ENCODE assay signal across 26 cellular contexts in genomic region chrX:69083785-69084184, GRCh38.
"Had no signal": no experiment of that assay in that cellular context is flagged by ENCODE, and none has a peak within 500 bp of the region (broad histone marks: within the 10 kb centered on the region; RNA-seq: fewer than 3 reads in every experiment).

No MANE protein-coding gene starts in this region.

- H3K36me3 Mint-ChIP-seq: activated naive CD8-positive, alpha-beta T cell; natural killer cell treated with Interleukin-12 subunit alpha and Interleukin-12 subunit beta and Interleukin-15 and Interleukin-18, amount 100 ng/mL, for 72 hours; stimulated activated naive B cell treated with anti-CD40 and anti-IgM and Interleukin-4, amounts not matched to agents 10 μg/mL and 1 μg/mL and 100 μg/mL, for 72 hours had no signal

- H3K4me3 Mint-ChIP-seq: activated B cell treated with CpG ODN at 0.5 μM for 24 hours; activated CD8-positive, alpha-beta T cell treated with anti-CD3 and anti-CD28 coated beads for 36 hours; activated naive CD8-positive, alpha-beta T cell; activated T-cell treated with anti-CD3 and anti-CD28 coated beads, Interleukin-2, amount 50 U/mL, for 4 hours; natural killer cell treated with Interleukin-12 subunit alpha and Interleukin-12 subunit beta and Interleukin-15 and Interleukin-18, amount 100 ng/mL, for 72 hours; stimulated activated naive B cell treated with anti-CD40 and anti-IgM and Interleukin-4, amounts not matched to agents 10 μg/mL and 1 μg/mL and 100 μg/mL, for 72 hours had no signal

- H3K27me3 ChIP-seq: body of pancreas, cardiac muscle cell, right atrium auricular region, thyroid gland had no signal

- H3K4me1 ChIP-seq: body of pancreas, heart left ventricle, lower lobe of right lung, right atrium auricular region, stomach, thyroid gland had no signal

- H3K9me3 ChIP-seq: body of pancreas, heart left ventricle, lower lobe of right lung, mucosa of descending colon, right atrium auricular region, stomach, thyroid gland had no signal

- DNase-seq: activated B cell treated with CpG ODN at 0.5 μM for 24 hours; activated CD4-positive, alpha-beta T cell treated with anti-CD3 and anti-CD28 coated beads, Interleukin-2, amount 50 U/mL, for 1 hour; activated CD8-positive, alpha-beta T cell treated with anti-CD3 and anti-CD28 coated beads for 36 hours; activated naive CD4-positive, alpha-beta T cell; activated T-cell treated with anti-CD3 and anti-CD28 coated beads, Interleukin-2, amount 50 U/mL, for 4 hours; anterior cingulate cortex; body of pancreas; dorsolateral prefrontal cortex; foreskin fibroblast; heart left ventricle; lower lobe of right lung; mesenchymal stem cell; mucosa of descending colon; occipital lobe; stimulated activated CD4-positive, alpha-beta T cell treated with anti-CD3 and anti-CD28 coated beads, Interleukin-15, amount 100 ng/mL, for 24 hours; stimulated activated CD4-positive, alpha-beta T cell treated with anti-CD3 and anti-CD28 coated beads, Interleukin-2, amount 100 ng/mL, for 24 hours; stimulated activated naive B cell treated with anti-CD40 and anti-IgM and Interleukin-4, amounts not matched to agents 10 μg/mL and 1 μg/mL and 100 μg/mL, for 72 hours; stomach; T-helper 2 cell; thyroid gland had no signal

- H3K4me3 ChIP-seq: body of pancreas, cardiac muscle cell, coronary artery, dorsolateral prefrontal cortex, heart left ventricle, lower lobe of right lung, mucosa of descending colon, right atrium auricular region, stomach, thyroid gland had no signal

- H3K36me3 ChIP-seq: cardiac muscle cell, heart left ventricle, lower lobe of right lung, right atrium auricular region, stomach, thyroid gland had no signal

- H3K9me3 Mint-ChIP-seq: activated B cell treated with CpG ODN at 0.5 μM for 24 hours; activated CD8-positive, alpha-beta T cell treated with anti-CD3 and anti-CD28 coated beads for 36 hours; activated T-cell treated with anti-CD3 and anti-CD28 coated beads, Interleukin-2, amount 50 U/mL, for 4 hours; activated T-helper 2 cell treated with anti-CD3 and anti-CD28 coated beads, Interferon-gamma antibody, Interleukin-2, Interleukin-4, amounts not matched to agents 10 μg/mL and 5 μg/mL and 100 μg/mL, durations not matched to agents 14 hours and 24 hours and 36 hours; natural killer cell treated with Interleukin-12 subunit alpha and Interleukin-12 subunit beta and Interleukin-15 and Interleukin-18, amount 100 ng/mL, for 72 hours; stimulated activated naive B cell treated with anti-CD40 and anti-IgM and Interleukin-4, amounts not matched to agents 10 μg/mL and 1 μg/mL and 100 μg/mL, for 72 hours had no signal

- H3K4me1 Mint-ChIP-seq: activated B cell treated with CpG ODN at 0.5 μM for 24 hours; stimulated activated naive B cell treated with anti-CD40 and anti-IgM and Interleukin-4, amounts not matched to agents 10 μg/mL and 1 μg/mL and 100 μg/mL, for 72 hours had no signal

- H3K27ac ChIP-seq: body of pancreas, coronary artery, dorsolateral prefrontal cortex, heart left ventricle, lower lobe of right lung, right atrium auricular region, stomach, thyroid gland had no signal

- H3K27me3 Mint-ChIP-seq: activated B cell treated with CpG ODN at 0.5 μM for 24 hours; activated CD8-positive, alpha-beta T cell treated with anti-CD3 and anti-CD28 coated beads for 36 hours; activated naive CD8-positive, alpha-beta T cell had no signal

- H3K27ac Mint-ChIP-seq: activated B cell treated with CpG ODN at 0.5 μM for 24 hours; activated CD8-positive, alpha-beta T cell treated with anti-CD3 and anti-CD28 coated beads for 36 hours; activated naive CD8-positive, alpha-beta T cell; activated T-helper 2 cell treated with anti-CD3 and anti-CD28 coated beads, Interferon-gamma antibody, Interleukin-2, Interleukin-4, amounts not matched to agents 10 μg/mL and 5 μg/mL and 100 μg/mL, durations not matched to agents 14 hours and 24 hours and 36 hours; natural killer cell treated with Interleukin-12 subunit alpha and Interleukin-12 subunit beta and Interleukin-15 and Interleukin-18, amount 100 ng/mL, for 72 hours; stimulated activated naive B cell treated with anti-CD40 and anti-IgM and Interleukin-4, amounts not matched to agents 10 μg/mL and 1 μg/mL and 100 μg/mL, for 72 hours had no signal
